In genomic region chr1:183235503-183235902, GRCh38 we compare ENCODE assay signal across 2 cellular contexts.
TF ChIP-seq lines count a peak whose summit lies in the region.

No MANE protein-coding gene starts in this region.

TF ChIP-seq in SK-N-SH, 30 proteins besides CTCF, POLR2A, EP300 and RAD21 (continued from another document):
- TF ChIP-seq, protein P1, sequence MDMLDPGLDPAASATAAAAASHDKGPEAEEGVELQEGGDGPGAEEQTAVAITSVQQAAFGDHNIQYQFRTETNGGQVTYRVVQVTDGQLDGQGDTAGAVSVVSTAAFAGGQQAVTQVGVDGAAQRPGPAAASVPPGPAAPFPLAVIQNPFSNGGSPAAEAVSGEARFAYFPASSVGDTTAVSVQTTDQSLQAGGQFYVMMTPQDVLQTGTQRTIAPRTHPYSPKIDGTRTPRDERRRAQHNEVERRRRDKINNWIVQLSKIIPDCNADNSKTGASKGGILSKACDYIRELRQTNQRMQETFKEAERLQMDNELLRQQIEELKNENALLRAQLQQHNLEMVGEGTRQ (IDR thresholded peaks at IDR 0.05; ENCODE audit: borderline replicate concordance, low read depth, low read length) = no peak
- TF ChIP-seq JUND (IDR thresholded peaks at IDR 0.05) = no peak

TF ChIP-seq in SK-N-SH treated with all-trans-retinoic acid at 6 μM for 48 hours, 23 proteins besides CTCF, POLR2A, EP300 and RAD21 (continued from another document):
- TF ChIP-seq ZNF70 (CRISPR knock-in tag; IDR thresholded peaks at IDR 0.05) (no peak), ZNF8 (CRISPR knock-in tag; IDR thresholded peaks at IDR 0.05) (no peak), RARB (CRISPR knock-in tag; IDR thresholded peaks at IDR 0.05) (no peak), ISL1 (CRISPR knock-in tag; IDR thresholded peaks at IDR 0.05) (no peak)
TF ChIP-seq in SK-N-SH treated with all-trans-retinoic acid at 6 μM for 48 hours: peak in this region for 0.
